8 cellular contexts compared by ENCODE assay signal in the genomic region with DNA sequence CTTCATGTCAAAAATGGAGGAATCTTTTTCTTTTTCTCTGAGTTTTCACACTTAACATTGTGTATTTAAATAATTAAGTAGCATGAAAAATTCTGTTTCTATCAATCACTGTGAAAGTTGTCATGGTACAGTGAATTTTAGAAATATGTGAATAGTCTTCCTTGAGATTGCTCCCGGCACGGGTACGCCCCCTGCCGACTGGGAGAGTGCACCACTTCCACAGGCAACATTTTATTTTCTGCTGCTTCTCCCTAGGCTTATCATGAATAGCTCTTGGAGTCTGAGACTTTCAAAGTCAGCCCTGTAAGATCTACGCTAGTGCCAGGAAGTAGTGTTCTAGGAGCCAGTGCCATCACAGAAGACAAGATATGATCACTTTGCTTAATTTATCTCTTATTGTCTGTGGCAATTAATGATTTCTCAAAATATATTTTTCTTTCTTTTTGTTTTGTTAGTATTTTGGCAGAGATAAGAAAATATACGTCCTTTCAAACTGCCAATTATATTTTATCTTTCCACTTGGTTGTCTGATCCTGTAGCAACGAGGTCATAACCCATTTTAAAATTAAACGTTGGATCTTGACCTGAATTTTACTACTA.
DNase-seq lines count a peak whose midpoint lies in the region; ATAC-seq and TF ChIP-seq lines count a peak whose summit lies in the region.

No MANE protein-coding gene starts in this region.

- H3K9me3 ChIP-seq in left lung (no peaks in the 10 kb centered on the region), suprapubic skin (no peaks in the 10 kb centered on the region)

- intact Hi-C loops in CD14-positive monocyte (cut with micrococcal nuclease) = no loop called here
- intact Hi-C loops in left lung (cut with DNase I) = no loop called here

- no peak for DNase-seq in CD14-positive monocyte (ENCODE audit: low spot score)
- DNase-seq in NCI-H1694 (lab: John Stamatoyannopoulos, UW) = peak; percentile 0
- peak; percentile 31 to 67 for DNase-seq in left lung
- DNase-seq in suprapubic skin (ENCODE audit: low spot score in 2 of 2) = no peak
- DNase-seq in activated T-cell treated with anti-CD3 and anti-CD28 coated beads for 4 hours = no peak

- no peak for TF ChIP-seq EP300 in suprapubic skin (IDR thresholded peaks at IDR 0.05)

- no peak for TF ChIP-seq POLR2A in GM18505 (IDR thresholded peaks at IDR 0.05; ENCODE audit: borderline replicate concordance, extremely low read depth, insufficient read depth, insufficient read length)
- no peak for TF ChIP-seq POLR2A in suprapubic skin (IDR thresholded peaks at IDR 0.05)

- H3K36me3 ChIP-seq in left lung (no peaks in the 10 kb centered on the region), suprapubic skin (no peaks in the 10 kb centered on the region)

- H3K4me3 ChIP-seq in left lung (no peak overlapping the region), suprapubic skin (no peak overlapping the region)

- H3K4me3 Mint-ChIP-seq in CD14-positive monocyte = no peak overlapping the region
- H3K4me3 Mint-ChIP-seq in brain = no peak overlapping the region

- 20% methylated on average over 8 of the region's 8 CpGs for WGBS in suprapubic skin

- peaks cover 0 to 4% (median 0%) of the 10 kb centered on the region in 7 donors for H3K9me3 Mint-ChIP-seq in CD14-positive monocyte
- H3K9me3 Mint-ChIP-seq in brain = peaks cover 0 to 2% (median 0%) of the 10 kb centered on the region in 5 experiments

- H3K27ac Mint-ChIP-seq in CD14-positive monocyte (no peak overlapping the region), brain (no peak overlapping the region)

- H3K27me3 Mint-ChIP-seq in CD14-positive monocyte (ENCODE audit: low read depth in 3 of 3) (no peaks in the 10 kb centered on the region), brain (no peaks in the 10 kb centered on the region)

- H3K27ac ChIP-seq in left lung = no peak overlapping the region
- H3K27ac ChIP-seq in suprapubic skin = no peak overlapping the region

- ATAC-seq in GM18505 (IDR thresholded peaks at IDR 0.05; ENCODE audit: unreplicated experiment) = peak; percentile 89
- ATAC-seq in HG02840 (IDR thresholded peaks at IDR 0.05; ENCODE audit: low FRiP score, unreplicated experiment) = peak; percentile 57
- peak; percentile 80 for ATAC-seq in left lung

- H3K4me1 Mint-ChIP-seq in CD14-positive monocyte (no peaks in the 10 kb centered on the region), brain (no peaks in the 10 kb centered on the region)

- H3K4me1 ChIP-seq in left lung = no peaks in the 10 kb centered on the region
- H3K4me1 ChIP-seq in suprapubic skin = no peaks in the 10 kb centered on the region

- peak; percentile 43 for TF ChIP-seq CTCF in CD14-positive monocyte (IDR thresholded peaks at IDR 0.05)
- TF ChIP-seq CTCF in brain (conservative IDR thresholded peaks at IDR 0.05) = peak; percentile 68 to 76
- TF ChIP-seq CTCF in left lung (IDR thresholded peaks at IDR 0.05) = peak; percentile 34 to 60
- TF ChIP-seq CTCF in suprapubic skin (IDR thresholded peaks at IDR 0.05) = peak in 1 of 2 donors; percentile 48

- H3K27me3 ChIP-seq in left lung (no peaks in the 10 kb centered on the region), suprapubic skin (no peaks in the 10 kb centered on the region)

- H3K36me3 Mint-ChIP-seq in CD14-positive monocyte (no peaks in the 10 kb centered on the region), brain (no peaks in the 10 kb centered on the region)

Comparison
In these comparisons a context has a peak if more than half of its experiments do, and no peak if none do; other contexts are left out.
1. DNase-seq: peak in NCI-H1694 (single experiment) and left lung (2 of 2); none in CD14-positive monocyte (single experiment), suprapubic skin (0 of 2) and activated T-cell treated with anti-CD3 and anti-CD28 coated beads for 4 hours (single experiment).
2. Peak in every context shown above with its lines, with median percentiles within 50 percentile points of each other: ATAC-seq.